In genomic region chr2:42425697-42426096, GRCh38 we compare ENCODE assay signal across 22 cellular contexts.
"Had no signal": no experiment of that assay in that cellular context is flagged by ENCODE, and none has a peak within 500 bp of the region (broad histone marks: within the 10 kb centered on the region; RNA-seq: fewer than 3 reads in every experiment).

No MANE protein-coding gene starts in this region.

- H3K4me2 ChIP-seq: neural progenitor cell had no signal

- H3K27ac ChIP-seq: epithelial cell of prostate, esophagus muscularis mucosa, gastrocnemius medialis, heart right ventricle, left ventricle myocardium inferior, lower lobe of right lung, neural progenitor cell, ovary, suprapubic skin, thyroid gland had no signal

- H3K4me3 ChIP-seq: esophagus muscularis mucosa, gastrocnemius medialis, heart right ventricle, left ventricle myocardium inferior, lower lobe of right lung, neural progenitor cell, ovary, suprapubic skin, thyroid gland had no signal

- ATAC-seq: effector memory CD8-positive, alpha-beta T cell; gastrocnemius medialis; heart right ventricle; lower lobe of right lung; natural killer cell; right cardiac atrium; stimulated activated effector memory CD8-positive, alpha-beta T cell treated with anti-CD3 and anti-CD28 coated beads, Interleukin-12 subunit alpha, Interleukin-12 subunit beta, amount 100 ng/mL, for 72 hours; stimulated activated naive CD8-positive, alpha-beta T cell treated with anti-CD3 and anti-CD28 coated beads, Interleukin-15, Interleukin-2, amounts not matched to agents 100 U/mL and 50 U/mL, for 24 hours had no signal

- H3K36me3 ChIP-seq: esophagus muscularis mucosa, gastrocnemius medialis, heart right ventricle, left ventricle myocardium inferior, lower lobe of right lung, neural progenitor cell, ovary, suprapubic skin, thyroid gland had no signal

- DNase-seq: cortex of kidney; effector memory CD8-positive, alpha-beta T cell; gastrocnemius medialis; heart right ventricle; hypothalamus; kidney glomerular epithelial cell; left ventricle myocardium inferior; lower lobe of right lung; natural killer cell; nucleus accumbens; ovary; right cardiac atrium; stimulated activated CD4-positive, alpha-beta T cell treated with anti-CD3 and anti-CD28 coated beads, Interleukin-4, amount 100 ng/mL, for 1 hour; stimulated activated CD8-positive, alpha-beta memory T cell treated with anti-CD3 and anti-CD28 coated beads, Interleukin-4, amount 100 ng/mL, for 48 hours; stimulated activated naive CD8-positive, alpha-beta T cell treated with anti-CD3 and anti-CD28 coated beads, Interleukin-15, Interleukin-2, amounts not matched to agents 100 U/mL and 50 U/mL, for 24 hours; thyroid gland had no signal

- H2AFZ ChIP-seq: neural progenitor cell had no signal

- H3K27me3 ChIP-seq: gastrocnemius medialis, neural progenitor cell, ovary, suprapubic skin, thyroid gland had no signal

- H3K9ac ChIP-seq: neural progenitor cell had no signal

- FAIRE-seq: urothelium cell line had no signal

- H3K9me3 ChIP-seq: esophagus muscularis mucosa, gastrocnemius medialis, heart right ventricle, left ventricle myocardium inferior, lower lobe of right lung, ovary, suprapubic skin, thyroid gland had no signal

- H3K4me1 ChIP-seq: gastrocnemius medialis, left ventricle myocardium inferior, lower lobe of right lung, neural progenitor cell, suprapubic skin, thyroid gland had no signal
